In genomic region chr16:48612621-48613020, GRCh38 we compare ENCODE assay signal across 9 cellular contexts. TPM values are rescaled to one million over a fixed set of nuclear protein-coding genes. Genes with fewer than 3 reads are reported as not detected.
A peak's percentile ranks its signal among the peaks of the same experiment; 100 is the strongest.
DNase-seq lines count a peak whose midpoint lies in the region; ATAC-seq, FAIRE-seq and TF ChIP-seq lines count a peak whose summit lies in the region.
"Had no signal": no experiment of that assay in that cellular context is flagged by ENCODE, and none has a peak within 500 bp of the region (broad histone marks: within the 10 kb centered on the region; RNA-seq: fewer than 3 reads in every experiment).

No MANE protein-coding gene starts in this region.

- TF ChIP-seq POLR2A in GM12892 (IDR thresholded peaks at IDR 0.05; ENCODE audit: low read depth, low read length) (no peak), NB4 (IDR thresholded peaks at IDR 0.05; ENCODE audit: extremely low read depth, insufficient read length) (no peak)

- intact Hi-C loops in colonic mucosa (cut with DNase I) = no loop called here

- no peaks in the 10 kb centered on the region for H3K9me3 ChIP-seq in colonic mucosa

- ATAC-seq in esophagus mucosa (no peak), GM21576 (IDR thresholded peaks at IDR 0.05; ENCODE audit: unreplicated experiment) (no peak), GM21381 (IDR thresholded peaks at IDR 0.05; ENCODE audit: unreplicated experiment) (no peak)

- TF ChIP-seq CTCF in NB4 (IDR thresholded peaks at IDR 0.05; ENCODE audit: low read depth, low read length) (no peak), colonic mucosa (IDR thresholded peaks at IDR 0.05) (no peak)

- no peaks in the 10 kb centered on the region for H3K27me3 ChIP-seq in colonic mucosa

- H3K4me3 ChIP-seq in NB4 (ENCODE audit: low read depth, low read length) (no peak overlapping the region), colonic mucosa (no peak overlapping the region)

- FAIRE-seq in GM12892 (lab: Jason Lieb, UNC) = peak; percentile 9

- peaks cover 3% of the 10 kb centered on the region for H3K4me1 ChIP-seq in colonic mucosa

- peak overlapping the region; percentile 91 for H3K27ac ChIP-seq in colonic mucosa

- H3K9ac ChIP-seq in colonic mucosa (ENCODE audit: low read depth in 2 of 2, low read length in 2 of 2) = peak overlapping the region; percentile 46 to 85

- no peaks in the 10 kb centered on the region for H3K36me3 ChIP-seq in colonic mucosa

- no peak for DNase-seq in GM12892 (ENCODE audit: insufficient read length)
- DNase-seq in NB4 (ENCODE audit: low read depth) = peak; percentile 68
- DNase-seq in colonic mucosa = no peak
- peak; percentile 50 for DNase-seq in pons (ENCODE audit: low spot score)
- no peak for DNase-seq in stimulated activated naive CD4-positive, alpha-beta T cell treated with Interleukin-2 at 50 U/mL for 16 hours (lab: John Stamatoyannopoulos, UW)
- DNase-seq: NCI-H1930 had no signal

RNA-seq across cellular contexts. Expression of gene N4BP1, which starts 2.6 kb away (rescaled TPM):
- 19.8 TPM for polyA plus RNA-seq in GM12892 (2012; ENCODE audit: missing spikeins)
- total RNA-seq in colonic mucosa = 10 to 100 TPM; 27.1 to 40.7 TPM
- total RNA-seq in esophagus mucosa = 42.2 TPM

Comparison
In these comparisons a context has a peak if more than half of its experiments do, and no peak if none do; other contexts are left out.
1. DNase-seq: peak in NB4 (single experiment) and pons (single experiment); none in GM12892 (single experiment), colonic mucosa (single experiment) and stimulated activated naive CD4-positive, alpha-beta T cell treated with Interleukin-2 at 50 U/mL for 16 hours (single experiment).